ENCODE assay signal across 28 cellular contexts in the genomic region with DNA sequence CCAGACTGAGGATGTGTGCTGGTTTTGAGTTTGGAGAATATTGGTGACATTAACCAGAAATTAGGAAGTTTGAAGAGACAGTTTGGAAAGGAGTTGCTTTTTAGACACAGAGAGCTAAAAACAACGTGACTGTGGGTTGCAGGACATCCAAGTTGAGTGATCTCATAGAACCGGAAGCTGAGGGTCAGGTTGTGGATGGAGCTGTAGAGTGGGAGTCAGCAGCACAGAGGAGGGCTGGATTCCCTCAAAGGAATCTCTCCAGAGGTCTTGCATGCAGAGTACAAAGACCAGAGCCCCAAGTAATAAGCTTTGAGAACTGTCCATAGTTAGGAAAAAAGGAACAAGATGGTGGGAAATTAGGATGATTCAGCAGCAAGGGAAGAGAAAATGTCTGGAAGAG. TPM values are rescaled to one million over a fixed set of nuclear protein-coding genes. Genes with fewer than 3 reads are reported as not detected.
DNase-seq lines count a peak whose midpoint lies in the region; ATAC-seq and TF ChIP-seq lines count a peak whose summit lies in the region.
"Had no signal": no experiment of that assay in that cellular context is flagged by ENCODE, and none has a peak within 500 bp of the region (broad histone marks: within the 10 kb centered on the region; RNA-seq: fewer than 3 reads in every experiment).

No MANE protein-coding gene starts in this region.

- H3K36me3 ChIP-seq in sigmoid colon = no peaks in the 10 kb centered on the region
- H3K36me3 ChIP-seq: lower lobe of right lung, right atrium auricular region, SJSA1, tibial nerve had no signal

- peaks cover 0 to 28% (median 20%) of the 10 kb centered on the region in 4 donors for H3K4me1 ChIP-seq in sigmoid colon
- H3K4me1 ChIP-seq: SJSA1 had no signal

- peak overlapping the region in 1 of 4 donors; percentile 11 for H3K27ac ChIP-seq in sigmoid colon
- H3K27ac ChIP-seq: coronary artery, epithelial cell of prostate, lower lobe of right lung, right atrium auricular region, SJSA1 had no signal

- WGBS in sigmoid colon, 2 donors = 81 to 96% methylated on average over 2 of the region's 2 CpGs

- H3K9me3 ChIP-seq in sigmoid colon = no peaks in the 10 kb centered on the region
- H3K9me3 ChIP-seq: heart right ventricle, lower lobe of right lung, right atrium auricular region, SJSA1, tibial nerve had no signal

- no peak for ATAC-seq in HG02763 (IDR thresholded peaks at IDR 0.05; ENCODE audit: unreplicated experiment)
- ATAC-seq: lower lobe of right lung had no signal

- no peak for TF ChIP-seq EP300 in sigmoid colon (IDR thresholded peaks at IDR 0.05)

- TF ChIP-seq CTCF in NB4 (IDR thresholded peaks at IDR 0.05; ENCODE audit: low read depth, low read length) = no peak
- no peak for TF ChIP-seq CTCF in fibroblast of the aortic adventitia (IDR thresholded peaks at IDR 0.05; ENCODE audit: insufficient read depth, low read length)
- TF ChIP-seq CTCF in sigmoid colon (IDR thresholded peaks at IDR 0.05) = no peak

- TF ChIP-seq POLR2A in NB4 (IDR thresholded peaks at IDR 0.05; ENCODE audit: extremely low read depth, insufficient read length) = no peak
- TF ChIP-seq POLR2A in sigmoid colon (IDR thresholded peaks at IDR 0.05) = no peak

- intact Hi-C loops in sigmoid colon (cut with DNase I) = no loop called here

- no peaks in the 10 kb centered on the region for H3K27me3 ChIP-seq in sigmoid colon
- H3K27me3 ChIP-seq: heart right ventricle, right atrium auricular region, SJSA1, tibial nerve had no signal

- H3K4me3 ChIP-seq in NB4 (ENCODE audit: low read depth, low read length) (no peak overlapping the region), fibroblast of the aortic adventitia (ENCODE audit: low read depth, low read length) (no peak overlapping the region), sigmoid colon (no peak overlapping the region)
- H3K4me3 ChIP-seq: coronary artery, heart right ventricle, lower lobe of right lung, right atrium auricular region, SJSA1, tibial nerve had no signal

- DNase-seq in EH (ENCODE audit: low read depth) = peak; percentile 20
- DNase-seq in NB4 (ENCODE audit: low read depth) = peak; percentile 18
- peak; percentile 64 for DNase-seq in fibroblast of the aortic adventitia (ENCODE audit: low read depth)
- DNase-seq in sigmoid colon = peak; percentile 70
- DNase-seq in hypothalamus (lab: John Stamatoyannopoulos, UW) = no peak
- DNase-seq in T1000 (lab: John Stamatoyannopoulos, UW) = no peak
- no peak for DNase-seq in stimulated activated CD4-positive, alpha-beta T cell treated with anti-CD3 and anti-CD28 coated beads, Interleukin-4, amount 100 ng/mL, for 1 hour
- DNase-seq: activated CD4-positive, alpha-beta T cell treated with anti-CD3 and anti-CD28 coated beads, Interleukin-2, amount 10 ng/mL, durations not matched to agents 24 days and 14 days; amygdala; CD8-positive, alpha-beta memory T cell; effector CD8-positive, alpha-beta T cell; H9; heart right ventricle; kidney glomerular epithelial cell; lower lobe of right lung; NCI-H1092 treated with DMSO at 0.1 percent for 48 hours; NCI-H1694 treated with DMSO at 0.1 percent for 48 hours; NCI-H446 treated with DMSO at 0.1 percent for 48 hours; NCI-H774; RPMI8226; stimulated activated CD4-positive, alpha-beta T cell treated with anti-CD3 and anti-CD28 coated beads, Interleukin-4, amount 100 ng/mL, for 24 hours; T-helper 9 cell had no signal

RNA-seq across cellular contexts. Expression of a gene that starts 9.3 kb away (rescaled TPM):
- total RNA-seq in fibroblast of the aortic adventitia (ENCODE audit: low replicate concordance) = 5.3 and 7.2 TPM in 2 replicates
- 10 to 100 TPM in 1 of 4 donors, 1 to 10 TPM in 3; 5.1 to 27.4 (median 8.9) TPM for total RNA-seq in sigmoid colon
- 10 to 100 TPM; 15.6 to 73.3 (median 32.1) TPM for polyA plus RNA-seq in sigmoid colon

RNA-seq across cellular contexts. Expression of a gene that starts 53.0 kb away (rescaled TPM):
- total RNA-seq in fibroblast of the aortic adventitia (ENCODE audit: low replicate concordance) = 10.3 and 71.6 TPM in 2 replicates
- total RNA-seq in sigmoid colon = 10 to 100 TPM; 26.4 to 39.4 (median 35.0) TPM
- polyA plus RNA-seq in sigmoid colon = 10 to 100 TPM; 16.0 to 65.7 (median 16.2) TPM

Comparison
In these comparisons a context has a peak if more than half of its experiments do, and no peak if none do; other contexts are left out.
1. DNase-seq: peak in EH (single experiment), NB4 (single experiment), fibroblast of the aortic adventitia (single experiment) and sigmoid colon (single experiment); none in hypothalamus (0 of 51), T1000 (single experiment) and stimulated activated CD4-positive, alpha-beta T cell treated with anti-CD3 and anti-CD28 coated beads, Interleukin-4, amount 100 ng/mL, for 1 hour (single experiment).